15 cellular contexts compared by ENCODE assay signal in genomic region chr12:117686210-117686609, GRCh38.
"Had no signal": no experiment of that assay in that cellular context is flagged by ENCODE, and none has a peak within 500 bp of the region (broad histone marks: within the 10 kb centered on the region; RNA-seq: fewer than 3 reads in every experiment).

No MANE protein-coding gene starts in this region.

- DNase-seq: activated CD4-positive, alpha-beta T cell treated with anti-CD3 and anti-CD28 coated beads, Interleukin-2, amount 10 ng/mL, durations not matched to agents 7 days and 5 days; activated CD4-positive, CD25-positive, alpha-beta regulatory T cell; activated CD8-positive, alpha-beta memory T cell treated with anti-CD3 and anti-CD28 coated beads for 24 hours; activated naive CD4-positive, alpha-beta T cell treated with anti-CD3 and anti-CD28 coated beads, Interleukin-2, amount 50 U/mL, for 16 hours; amniotic stem cell; immature natural killer cell; lower lobe of right lung; naive thymus-derived CD4-positive, alpha-beta T cell; stimulated activated CD4-positive, alpha-beta T cell treated with anti-CD3 and anti-CD28 coated beads, Interleukin-12 subunit alpha, Interleukin-12 subunit beta, amount 100 ng/mL, for 4 hours; stimulated activated naive CD8-positive, alpha-beta T cell treated with anti-CD3 and anti-CD28 coated beads, Interleukin-15, Interleukin-2, amounts not matched to agents 100 U/mL and 50 U/mL, for 24 hours; T-helper 1 cell had no signal

- ATAC-seq: naive thymus-derived CD4-positive, alpha-beta T cell; stimulated activated naive CD8-positive, alpha-beta T cell treated with anti-CD3 and anti-CD28 coated beads, Interleukin-15, Interleukin-2, amounts not matched to agents 100 U/mL and 50 U/mL, for 24 hours had no signal

- H3K4me1 ChIP-seq: lower lobe of right lung had no signal

- H3K27me3 ChIP-seq: brain microvascular endothelial cell, upper lobe of left lung had no signal

- H3K36me3 ChIP-seq: brain microvascular endothelial cell, esophagus muscularis mucosa, lower lobe of right lung, neutrophil, upper lobe of left lung had no signal

- H3K9me3 ChIP-seq: esophagus muscularis mucosa, lower lobe of right lung, neutrophil, upper lobe of left lung had no signal

- H3K4me3 ChIP-seq: esophagus muscularis mucosa, lower lobe of right lung, upper lobe of left lung had no signal

- H3K27ac ChIP-seq: brain microvascular endothelial cell, lower lobe of right lung, neutrophil, upper lobe of left lung had no signal
